Comparison of ENCODE assay signal across 15 cellular contexts in the genomic region with DNA sequence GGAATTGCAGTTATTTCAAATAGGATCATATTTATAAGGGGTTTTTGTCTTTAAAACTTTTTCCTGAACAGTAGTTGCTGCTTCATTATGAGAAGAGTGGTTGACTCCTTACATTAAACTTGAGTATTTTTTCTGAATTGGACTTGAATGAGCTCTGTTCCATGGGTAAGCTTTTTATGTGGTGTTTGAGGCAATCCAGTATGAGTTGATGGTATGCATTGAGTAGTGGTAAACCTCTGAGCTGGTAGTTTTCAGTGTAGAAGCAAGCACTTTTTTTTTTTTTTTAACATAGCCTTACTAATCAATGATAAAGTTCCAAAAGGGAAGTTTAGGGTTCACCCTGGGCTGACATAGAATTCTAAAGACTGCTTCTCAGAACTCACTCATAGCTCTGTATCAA. TPM values are rescaled to one million over a fixed set of nuclear protein-coding genes. Genes with fewer than 3 reads are reported as not detected.
DNase-seq lines count a peak whose midpoint lies in the region; ATAC-seq and TF ChIP-seq lines count a peak whose summit lies in the region.
"Had no signal": no experiment of that assay in that cellular context is flagged by ENCODE, and none has a peak within 500 bp of the region (broad histone marks: within the 10 kb centered on the region; RNA-seq: fewer than 3 reads in every experiment).

No MANE protein-coding gene starts in this region.

- POLR2A ChIA-PET in naive thymus-derived CD8-positive, alpha-beta T cell (lab: Charles Lee) = interaction anchor here (0.6 to 1.3 kb wide), 3 partner anchors 9 to 41 kb away, joined by 3 to 5 read pairs (median 4); no protein-coding TSS in a partner anchor

- H3K4me1 ChIP-seq in DND-41 (ENCODE audit: insufficient read depth, low read length) = peaks cover 56% of the 10 kb centered on the region

- ATAC-seq in DND-41 (ENCODE audit: insufficient read depth, low read depth) = no peak
- ATAC-seq in naive thymus-derived CD8-positive, alpha-beta T cell = no peak
- no peak for ATAC-seq in HG03175 (IDR thresholded peaks at IDR 0.05; ENCODE audit: unreplicated experiment)

- H3K4me3 ChIP-seq in DND-41 (ENCODE audit: low read depth in 1 of 2, low read length in 2 of 2) = peak overlapping the region; percentile 74 to 85; a peak in 2 of 4 replicates
- H3K4me3 ChIP-seq in NB4 (ENCODE audit: low read depth, low read length) = peak overlapping the region; percentile 83

- no peaks in the 10 kb centered on the region for H3K9me3 Mint-ChIP-seq in activated naive CD8-positive, alpha-beta T cell treated with anti-CD3 and anti-CD28 coated beads for 36 hours
- no peaks in the 10 kb centered on the region for H3K9me3 Mint-ChIP-seq in naive thymus-derived CD8-positive, alpha-beta T cell

- peak overlapping the region; percentile 94 for H3K9ac ChIP-seq in DND-41 (ENCODE audit: low read depth, low read length)

- no peaks in the 10 kb centered on the region for H3K27me3 Mint-ChIP-seq in activated naive CD8-positive, alpha-beta T cell treated with anti-CD3 and anti-CD28 coated beads for 36 hours
- no peaks in the 10 kb centered on the region for H3K27me3 Mint-ChIP-seq in naive thymus-derived CD8-positive, alpha-beta T cell

- H3K27ac Mint-ChIP-seq in activated naive CD8-positive, alpha-beta T cell treated with anti-CD3 and anti-CD28 coated beads for 36 hours = peak overlapping the region; percentile 97
- peak overlapping the region in 9 of 10 donors; percentile 66 to 99 (median 93) for H3K27ac Mint-ChIP-seq in naive thymus-derived CD8-positive, alpha-beta T cell

- no peak for DNase-seq in DND-41
- DNase-seq in NB4 (ENCODE audit: low read depth) = no peak
- DNase-seq in activated naive CD8-positive, alpha-beta T cell treated with anti-CD3 and anti-CD28 coated beads for 36 hours = no peak
- DNase-seq in naive thymus-derived CD8-positive, alpha-beta T cell = peak in 2 of 10 donors; percentile 17 to 21
- DNase-seq in H4 (ENCODE audit: low spot score) = no peak
- DNase-seq in NCI-H187 treated with DMSO at 0.1 percent for 48 hours (lab: John Stamatoyannopoulos, UW) = no peak
- DNase-seq in glomerular visceral epithelial cell (ENCODE audit: extremely low spot score) = no peak
- DNase-seq: activated CD8-positive, alpha-beta memory T cell treated with anti-CD3 and anti-CD28 coated beads, Interleukin-2, amount 50 U/mL, for 48 hours; caudate nucleus; DMS 273 treated with DMSO at 0.1 percent for 48 hours; kidney; NCI-H524; occipital lobe; SW 1271 had no signal

- peaks cover 57% of the 10 kb centered on the region for H3K4me1 Mint-ChIP-seq in activated naive CD8-positive, alpha-beta T cell treated with anti-CD3 and anti-CD28 coated beads for 36 hours
- H3K4me1 Mint-ChIP-seq in naive thymus-derived CD8-positive, alpha-beta T cell = peaks cover 47 to 82% (median 64%) of the 10 kb centered on the region in 4 donors

- 0 out of 2 replicates have a peak overlapping the region, but pooled peaks have one; percentile 7 for H3K27ac ChIP-seq in DND-41 (ENCODE audit: low read length)

- no peak overlapping the region for H2AFZ ChIP-seq in DND-41 (ENCODE audit: low read depth, low read length)

- peaks cover 15% of the 10 kb centered on the region for H3K36me3 Mint-ChIP-seq in activated naive CD8-positive, alpha-beta T cell treated with anti-CD3 and anti-CD28 coated beads for 36 hours
- H3K36me3 Mint-ChIP-seq in naive thymus-derived CD8-positive, alpha-beta T cell = peaks cover 0 to 40% (median 0%) of the 10 kb centered on the region in 3 donors

- peak overlapping the region; percentile 98 for H3K4me3 Mint-ChIP-seq in activated naive CD8-positive, alpha-beta T cell treated with anti-CD3 and anti-CD28 coated beads for 36 hours
- H3K4me3 Mint-ChIP-seq in naive thymus-derived CD8-positive, alpha-beta T cell = peak overlapping the region in 9 of 10 donors; percentile 31 to 96 (median 92)

- H3K27me3 ChIP-seq in DND-41 (ENCODE audit: insufficient read depth, low read length, poor library complexity) = no peaks in the 10 kb centered on the region

- TF ChIP-seq CTCF in DND-41 (IDR thresholded peaks at IDR 0.05; ENCODE audit: borderline replicate concordance, extremely low read depth, low read length, poor library complexity, severe bottlenecking) = no peak
- TF ChIP-seq CTCF in NB4 (IDR thresholded peaks at IDR 0.05; ENCODE audit: low read depth, low read length) = no peak

- H3K36me3 ChIP-seq in DND-41 (ENCODE audit: insufficient read depth, low read length) = peaks cover 37% of the 10 kb centered on the region

- H3K79me2 ChIP-seq in DND-41 (ENCODE audit: insufficient read depth, low read length) = peaks cover 93% of the 10 kb centered on the region

- TF ChIP-seq POLR2A in NB4 (IDR thresholded peaks at IDR 0.05; ENCODE audit: extremely low read depth, insufficient read length) = no peak

- H3K9me3 ChIP-seq in DND-41 (ENCODE audit: insufficient read depth, low read length, severe bottlenecking) = no peaks in the 10 kb centered on the region

- H4K20me1 ChIP-seq in DND-41 (ENCODE audit: insufficient read depth, low read length) = peaks cover 76% of the 10 kb centered on the region

- peak overlapping the region; percentile 89 for H3K4me2 ChIP-seq in DND-41 (ENCODE audit: insufficient read depth, low read length)

RNA-seq across cellular contexts. Expression of a gene that starts 3.4 kb away (rescaled TPM):
- 10 to 100 TPM; 55.8 to 58.9 TPM for total RNA-seq in activated naive CD8-positive, alpha-beta T cell treated with anti-CD3 and anti-CD28 coated beads for 36 hours
- total RNA-seq in naive thymus-derived CD8-positive, alpha-beta T cell = 100 to 1,000 TPM; 149 to 161 TPM
- 10 to 100 TPM; 16.9 to 30.5 (median 19.5) TPM for polyA plus RNA-seq in naive thymus-derived CD8-positive, alpha-beta T cell
- 11.9 and 15.2 TPM in 2 replicates for total RNA-seq in H4 (2014; rRNA removed; shearing (Covaris generic))

RNA-seq across cellular contexts. Expression of a gene that starts 38.2 kb away (rescaled TPM):
- total RNA-seq in activated naive CD8-positive, alpha-beta T cell treated with anti-CD3 and anti-CD28 coated beads for 36 hours = 100 to 1,000 TPM; 246 to 264 TPM
- total RNA-seq in naive thymus-derived CD8-positive, alpha-beta T cell = 100 to 1,000 TPM; 145 to 172 TPM
- 100 to 1,000 TPM; 649 to 923 (median 790) TPM for polyA plus RNA-seq in naive thymus-derived CD8-positive, alpha-beta T cell
- 59.3 and 94.8 TPM in 2 replicates for total RNA-seq in H4 (2014; rRNA removed; shearing (Covaris generic))
